17 cellular contexts compared by ENCODE assay signal in the genomic region with DNA sequence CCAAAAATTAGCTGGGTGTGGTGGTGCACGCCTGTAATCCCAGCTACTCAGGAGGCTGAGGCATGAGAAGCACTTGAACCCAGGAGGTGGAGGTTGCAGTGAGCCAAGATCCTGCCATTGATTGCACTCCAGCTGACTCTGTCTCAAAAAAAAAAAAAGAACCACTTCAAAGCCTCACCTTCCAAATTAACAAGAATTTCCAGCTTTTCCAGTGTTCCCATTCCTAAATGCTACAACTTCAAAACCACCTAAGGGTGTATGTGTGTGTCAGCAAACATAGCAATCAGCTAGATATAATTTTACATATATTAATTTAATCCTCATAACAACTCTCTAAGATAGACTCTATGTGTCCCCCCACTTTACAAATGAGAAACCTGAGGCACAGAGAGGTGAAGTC.
DNase-seq lines count a peak whose midpoint lies in the region; ATAC-seq, FAIRE-seq and TF ChIP-seq lines count a peak whose summit lies in the region.
"Had no signal": no experiment of that assay in that cellular context is flagged by ENCODE, and none has a peak within 500 bp of the region (broad histone marks: within the 10 kb centered on the region; RNA-seq: fewer than 3 reads in every experiment).

No MANE protein-coding gene starts in this region.

- H3K14ac ChIP-seq in mesenchymal stem cell (ENCODE audit: low read length in 2 of 2), result no peak overlapping the region

- no peak overlapping the region for H2BK15ac ChIP-seq in mesenchymal stem cell (ENCODE audit: low read depth, poor library complexity, severe bottlenecking)

- H2AK5ac ChIP-seq in mesenchymal stem cell (ENCODE audit: low read length, severe bottlenecking), result no peak overlapping the region

- no peak for TF ChIP-seq CTCF in VCaP (conservative IDR thresholded peaks at IDR 0.05)
- no peak for TF ChIP-seq CTCF in esophagus squamous epithelium (IDR thresholded peaks at IDR 0.05)
- TF ChIP-seq CTCF in vagina (IDR thresholded peaks at IDR 0.05), result no peak
- no peak for TF ChIP-seq CTCF in pancreas (IDR thresholded peaks at IDR 0.05)

- no peak overlapping the region for H3K23ac ChIP-seq in mesenchymal stem cell (ENCODE audit: low read length in 2 of 2)

- H3K27me3 ChIP-seq in esophagus squamous epithelium (no peaks in the 10 kb centered on the region), rectal smooth muscle tissue (ENCODE audit: control insufficient read depth, insufficient read depth, low read length) (no peaks in the 10 kb centered on the region), vagina (no peaks in the 10 kb centered on the region), mesenchymal stem cell (ENCODE audit: control insufficient read depth in 1 of 2, insufficient read depth in 1 of 2, low read length in 2 of 2) (peaks cover 10 to 13% of the 10 kb centered on the region in 2 experiments), pancreas (no peaks in the 10 kb centered on the region)
- H3K27me3 ChIP-seq: BLaER1 had no signal

- no peak overlapping the region for H4K8ac ChIP-seq in mesenchymal stem cell (ENCODE audit: low read length)

- H3K9ac ChIP-seq in rectal smooth muscle tissue (ENCODE audit: low read length) (no peak overlapping the region), mesenchymal stem cell (ENCODE audit: low read length) (no peak overlapping the region)
- H3K9ac ChIP-seq: BLaER1 had no signal

- H2BK5ac ChIP-seq in mesenchymal stem cell (ENCODE audit: low read depth, low read length, poor library complexity, severe bottlenecking), result no peak overlapping the region

- H3K79me1 ChIP-seq in mesenchymal stem cell (replicated peaks; ENCODE audit: low read length, poor library complexity, severe bottlenecking), result no peaks in the 10 kb centered on the region

- no peak overlapping the region for H2AFZ ChIP-seq in mesenchymal stem cell (ENCODE audit: low read depth, low read length)

- H3K9me3 ChIP-seq in esophagus squamous epithelium (no peaks in the 10 kb centered on the region), vagina (no peaks in the 10 kb centered on the region), mesenchymal stem cell (ENCODE audit: control insufficient read depth, low read length) (no peaks in the 10 kb centered on the region), pancreas (no peaks in the 10 kb centered on the region)
- H3K9me3 ChIP-seq: BLaER1 had no signal

- H3K4me1 ChIP-seq in esophagus squamous epithelium (peaks cover 0 to 58% (median 10%) of the 10 kb centered on the region in 3 donors), rectal smooth muscle tissue (ENCODE audit: control insufficient read depth, insufficient read depth, low read length) (peaks cover 9% of the 10 kb centered on the region), vagina (peaks cover 18% of the 10 kb centered on the region), mesenchymal stem cell (ENCODE audit: control insufficient read depth, insufficient read depth, low read depth, low read length) (no peaks in the 10 kb centered on the region), pancreas (no peaks in the 10 kb centered on the region)

- no peak overlapping the region for H4K91ac ChIP-seq in mesenchymal stem cell (ENCODE audit: low read length)

- H2BK12ac ChIP-seq in mesenchymal stem cell (ENCODE audit: low read length in 2 of 2), result no peak overlapping the region

- H3K4ac ChIP-seq in mesenchymal stem cell (ENCODE audit: low read depth in 1 of 2, low read length in 2 of 2), result no peak overlapping the region

- H3K27ac ChIP-seq in VCaP (peak overlapping the region; percentile 94), esophagus squamous epithelium (peak overlapping the region in 3 of 4 donors; percentile 69 to 82 (median 73)), rectal smooth muscle tissue (ENCODE audit: low read depth, low read length) (peak overlapping the region; percentile 55), vagina (peak overlapping the region; percentile 6), mesenchymal stem cell (ENCODE audit: low read length, poor library complexity, severe bottlenecking) (no peak overlapping the region), pancreas (no peak overlapping the region)
- H3K27ac ChIP-seq: BLaER1 had no signal

- intact Hi-C loops in esophagus squamous epithelium (cut with DNase I) (no loop called here), vagina (cut with DNase I) (no loop called here), pancreas (cut with DNase I) (no loop called here)

- FAIRE-seq in pancreas (lab: Jason Lieb, UNC), result no peak
- FAIRE-seq: GM12878, GM19239, H1, HepG2 had no signal

- H3K18ac ChIP-seq in mesenchymal stem cell (ENCODE audit: low read depth in 1 of 2, low read length in 2 of 2), result no peak overlapping the region

- H3K4me2 ChIP-seq in mesenchymal stem cell (ENCODE audit: low read length, poor library complexity, severe bottlenecking), result no peak overlapping the region
- H3K4me2 ChIP-seq: BLaER1 had no signal

- no peak overlapping the region for H2BK120ac ChIP-seq in mesenchymal stem cell (ENCODE audit: low read depth, low read length)

- H3K36me3 ChIP-seq in esophagus squamous epithelium (no peaks in the 10 kb centered on the region), rectal smooth muscle tissue (ENCODE audit: control insufficient read depth, insufficient read depth, low read length) (no peaks in the 10 kb centered on the region), vagina (no peaks in the 10 kb centered on the region), mesenchymal stem cell (ENCODE audit: control insufficient read depth in 1 of 2, insufficient read depth in 2 of 2, low read depth in 1 of 2, low read length in 2 of 2) (peaks cover 0 to 2% of the 10 kb centered on the region in 2 experiments), pancreas (no peaks in the 10 kb centered on the region)
- H3K36me3 ChIP-seq: BLaER1 had no signal

- no peak overlapping the region for H3K4me3 ChIP-seq in esophagus squamous epithelium
- no peak overlapping the region for H3K4me3 ChIP-seq in rectal smooth muscle tissue (ENCODE audit: low read length)
- no peak overlapping the region for H3K4me3 ChIP-seq in vagina
- H3K4me3 ChIP-seq in mesenchymal stem cell (ENCODE audit: insufficient read depth in 1 of 2, low read depth in 1 of 2, low read length in 2 of 2), result no peak overlapping the region
- H3K4me3 ChIP-seq in pancreas, result no peak overlapping the region
- H3K4me3 ChIP-seq: BLaER1, GM12878 had no signal

- TF ChIP-seq POLR2A in esophagus squamous epithelium (IDR thresholded peaks at IDR 0.05) (no peak), vagina (IDR thresholded peaks at IDR 0.05) (no peak)

- no peak for DNase-seq in esophagus squamous epithelium (lab: John Stamatoyannopoulos, UW)
- no peak for DNase-seq in vagina (ENCODE audit: extremely low spot score in 2 of 2)
- no peak for DNase-seq in mesenchymal stem cell
- no peak for DNase-seq in SIG-M5 (lab: John Stamatoyannopoulos, UW)
- no peak for DNase-seq in pancreas
- DNase-seq: 8988T; Calu3; CD8-positive, alpha-beta T cell; DMS79 treated with DMSO at 0.1 percent for 48 hours; H9 had no signal

- WGBS in esophagus squamous epithelium, 2 donors, result 40 to 100% methylated on average over 1 of the region's 1 CpG
- WGBS in mesenchymal stem cell, result 71% methylated on average over 1 of the region's 1 CpG
- 89 to 94% methylated on average over 1 of the region's 1 CpG for WGBS in pancreas, 2 donors

- ATAC-seq in pancreas, result no peak
- ATAC-seq: CD8-positive, alpha-beta T cell; GM12878; HepG2 had no signal

Comparison
In these comparisons a context has a peak if more than half of its experiments do, and no peak if none do; other contexts are left out.
1. H3K27ac ChIP-seq: peak in VCaP (single experiment), esophagus squamous epithelium (3 of 4), rectal smooth muscle tissue (single experiment) and vagina (single experiment); none in mesenchymal stem cell (single experiment) and pancreas (0 of 4).